28 cellular contexts compared by ENCODE assay signal in genomic region chr13:25934127-25934526, GRCh38.
"Had no signal": no experiment of that assay in that cellular context is flagged by ENCODE, and none has a peak within 500 bp of the region (broad histone marks: within the 10 kb centered on the region; RNA-seq: fewer than 3 reads in every experiment).

No MANE protein-coding gene starts in this region.

- H3K27ac ChIP-seq: stomach, suprapubic skin, testis, thoracic aorta, thyroid gland, tibial artery, tibial nerve, transverse colon, upper lobe of left lung, upper lobe of right lung, uterus, vagina had no signal

- H3K27me3 Mint-ChIP-seq: stimulated activated naive CD8-positive, alpha-beta T cell treated with anti-CD3 and anti-CD28 coated beads, Interleukin-15, amount 100 ng/mL, for 72 hours; stimulated activated naive CD8-positive, alpha-beta T cell treated with anti-CD3 and anti-CD28 coated beads, Interleukin-15, Interleukin-2, amounts not matched to agents 100 ng/mL and 50 ng/mL, for 24 hours; type B pancreatic cell had no signal

- H3K36me3 Mint-ChIP-seq: stimulated activated effector memory CD8-positive, alpha-beta T cell treated with anti-CD3 and anti-CD28 coated beads, Interleukin-12 subunit alpha, Interleukin-12 subunit beta, amount 100 ng/mL, for 72 hours; stimulated activated memory B cell treated with anti-CD40 and anti-IgM and Interleukin-4, amounts not matched to agents 10 μg/mL and 1 μg/mL and 100 μg/mL, for 72 hours; stimulated activated naive B cell treated with anti-CD40 and anti-IgM and Interleukin-4, amounts not matched to agents 10 μg/mL and 1 μg/mL and 100 μg/mL, for 72 hours had no signal

- H3K9me3 ChIP-seq: stomach, suprapubic skin, testis, thoracic aorta, thyroid gland, tibial artery, tibial nerve, transverse colon, upper lobe of left lung, upper lobe of right lung, uterus, vagina had no signal

- H3K4me3 Mint-ChIP-seq: stimulated activated effector memory CD8-positive, alpha-beta T cell treated with anti-CD3 and anti-CD28 coated beads, Interleukin-12 subunit alpha, Interleukin-12 subunit beta, amount 100 ng/mL, for 72 hours; stimulated activated memory B cell treated with anti-CD40 and anti-IgM and Interleukin-4, amounts not matched to agents 10 μg/mL and 1 μg/mL and 100 μg/mL, for 72 hours; stimulated activated naive B cell treated with anti-CD40 and anti-IgM and Interleukin-4, amounts not matched to agents 10 μg/mL and 1 μg/mL and 100 μg/mL, for 72 hours; stimulated activated naive CD8-positive, alpha-beta T cell treated with anti-CD3 and anti-CD28 coated beads, Interleukin-15, amount 100 ng/mL, for 72 hours; stimulated activated naive CD8-positive, alpha-beta T cell treated with anti-CD3 and anti-CD28 coated beads, Interleukin-15, Interleukin-2, amounts not matched to agents 100 ng/mL and 50 ng/mL, for 24 hours; type B pancreatic cell had no signal

- H3K9me3 Mint-ChIP-seq: stimulated activated effector memory CD8-positive, alpha-beta T cell treated with anti-CD3 and anti-CD28 coated beads, Interleukin-12 subunit alpha, Interleukin-12 subunit beta, amount 100 ng/mL, for 72 hours; stimulated activated memory B cell treated with anti-CD40 and anti-IgM and Interleukin-4, amounts not matched to agents 10 μg/mL and 1 μg/mL and 100 μg/mL, for 72 hours; type B pancreatic cell had no signal

- H3K36me3 ChIP-seq: stomach, suprapubic skin, thoracic aorta, thyroid gland, tibial artery, tibial nerve, transverse colon, upper lobe of left lung, upper lobe of right lung, uterus, vagina had no signal

- H3K4me1 ChIP-seq: stomach, suprapubic skin, testis, thyroid gland, tibial artery, tibial nerve, transverse colon, upper lobe of left lung, upper lobe of right lung, uterus, vagina had no signal

- H3K27ac Mint-ChIP-seq: stimulated activated effector memory CD8-positive, alpha-beta T cell treated with anti-CD3 and anti-CD28 coated beads, Interleukin-12 subunit alpha, Interleukin-12 subunit beta, amount 100 ng/mL, for 72 hours; stimulated activated memory B cell treated with anti-CD40 and anti-IgM and Interleukin-4, amounts not matched to agents 10 μg/mL and 1 μg/mL and 100 μg/mL, for 72 hours; stimulated activated naive B cell treated with anti-CD40 and anti-IgM and Interleukin-4, amounts not matched to agents 10 μg/mL and 1 μg/mL and 100 μg/mL, for 72 hours; stimulated activated naive CD8-positive, alpha-beta T cell treated with anti-CD3 and anti-CD28 coated beads, Interleukin-15, amount 100 ng/mL, for 72 hours; stimulated activated naive CD8-positive, alpha-beta T cell treated with anti-CD3 and anti-CD28 coated beads, Interleukin-15, Interleukin-2, amounts not matched to agents 100 ng/mL and 50 ng/mL, for 24 hours; type B pancreatic cell had no signal

- H3K4me3 ChIP-seq: stomach, suprapubic skin, testis, thoracic aorta, thyroid gland, tibial artery, tibial nerve, transverse colon, upper lobe of left lung, upper lobe of right lung, uterus, vagina had no signal

- H3K4me1 Mint-ChIP-seq: stimulated activated effector memory CD8-positive, alpha-beta T cell treated with anti-CD3 and anti-CD28 coated beads, Interleukin-12 subunit alpha, Interleukin-12 subunit beta, amount 100 ng/mL, for 72 hours; stimulated activated memory B cell treated with anti-CD40 and anti-IgM and Interleukin-4, amounts not matched to agents 10 μg/mL and 1 μg/mL and 100 μg/mL, for 72 hours; stimulated activated naive CD8-positive, alpha-beta T cell treated with anti-CD3 and anti-CD28 coated beads, Interleukin-15, amount 100 ng/mL, for 72 hours had no signal

- ATAC-seq: stimulated activated effector memory CD8-positive, alpha-beta T cell treated with anti-CD3 and anti-CD28 coated beads, Interleukin-12 subunit alpha, Interleukin-12 subunit beta, amount 100 ng/mL, for 72 hours; stimulated activated memory B cell treated with anti-CD40 and anti-IgM and Interleukin-4, amounts not matched to agents 10 μg/mL and 1 μg/mL and 100 μg/mL, for 72 hours; stimulated activated naive B cell treated with anti-CD40 and anti-IgM and Interleukin-4, amounts not matched to agents 10 μg/mL and 1 μg/mL and 100 μg/mL, for 72 hours; stimulated activated naive CD8-positive, alpha-beta T cell treated with anti-CD3 and anti-CD28 coated beads, Interleukin-15, amount 100 ng/mL, for 72 hours; stimulated activated naive CD8-positive, alpha-beta T cell treated with anti-CD3 and anti-CD28 coated beads, Interleukin-15, Interleukin-2, amounts not matched to agents 100 U/mL and 50 U/mL, for 24 hours had no signal

- DNase-seq: stimulated activated CD4-positive, alpha-beta T cell treated with anti-CD3 and anti-CD28 coated beads, Interleukin-2, amount 100 ng/mL, for 48 hours; stimulated activated CD4-positive, alpha-beta T cell treated with anti-CD3 and anti-CD28 coated beads, Interleukin-4, amount 100 ng/mL, for 1 hour; stimulated activated CD4-positive, alpha-beta T cell treated with anti-CD3 and anti-CD28 coated beads, Interleukin-4, amount 100 ng/mL, for 24 hours; stimulated activated CD4-positive, alpha-beta T cell treated with anti-CD3 and anti-CD28 coated beads, Interleukin-4, amount 100 ng/mL, for 4 hours; stimulated activated CD8-positive, alpha-beta memory T cell treated with anti-CD3 and anti-CD28 coated beads, Interleukin-4, amount 100 ng/mL, for 48 hours; stimulated activated naive B cell treated with anti-CD40 and anti-IgM and Interleukin-4, amounts not matched to agents 10 μg/mL and 1 μg/mL and 100 μg/mL, for 72 hours; stimulated activated naive CD4-positive, alpha-beta T cell; stimulated activated naive CD4-positive, alpha-beta T cell treated with Interleukin-2 at 50 U/mL for 16 hours; stimulated activated naive CD8-positive, alpha-beta T cell treated with anti-CD3 and anti-CD28 coated beads, Interleukin-15, amount 100 ng/mL, for 72 hours; stimulated activated naive CD8-positive, alpha-beta T cell treated with anti-CD3 and anti-CD28 coated beads, Interleukin-15, Interleukin-2, amounts not matched to agents 100 U/mL and 50 U/mL, for 24 hours; stomach; substantia nigra; testis; tibial artery; transverse colon; trophoblast cell; upper lobe of right lung; uterus had no signal

- H3K27me3 ChIP-seq: stomach, suprapubic skin, testis, thyroid gland, tibial nerve, transverse colon, upper lobe of left lung, upper lobe of right lung, uterus, vagina had no signal
